20 cellular contexts compared by ENCODE assay signal in genomic region chr1:201266276-201266675, GRCh38. TPM values are rescaled to one million over a fixed set of nuclear protein-coding genes. Genes with fewer than 3 reads are reported as not detected.
"Had no signal": no experiment of that assay in that cellular context is flagged by ENCODE, and none has a peak within 500 bp of the region (broad histone marks: within the 10 kb centered on the region; RNA-seq: fewer than 3 reads in every experiment).

No MANE protein-coding gene starts in this region.

- H3K4me3 ChIP-seq: adrenal gland, transverse colon, vagina had no signal

- FAIRE-seq: islet of Langerhans had no signal

- H3K4me3 Mint-ChIP-seq: activated CD4-positive, alpha-beta memory T cell treated with anti-CD3 and anti-CD28 coated beads for 36 hours; activated T-cell treated with anti-CD3 and anti-CD28 coated beads, Interleukin-2, amount 50 U/mL, for 24 hours; dendritic cell treated with granulocyte-macrophage colony-stimulating factor and Interleukin-4, amounts not matched to agents 40 ng/mL and 50 ng/mL, for 4 days; naive thymus-derived CD4-positive, alpha-beta T cell had no signal

- H3K36me3 Mint-ChIP-seq: activated CD4-positive, alpha-beta memory T cell treated with anti-CD3 and anti-CD28 coated beads for 36 hours had no signal

- H3K4me1 ChIP-seq: adrenal gland had no signal

- H3K36me3 ChIP-seq: adrenal gland, transverse colon, vagina, WERI-Rb-1 had no signal

- H3K9me3 Mint-ChIP-seq: activated CD4-positive, alpha-beta memory T cell treated with anti-CD3 and anti-CD28 coated beads for 36 hours; activated T-cell treated with anti-CD3 and anti-CD28 coated beads, Interleukin-2, amount 50 U/mL, for 24 hours; dendritic cell treated with granulocyte-macrophage colony-stimulating factor and Interleukin-4, amounts not matched to agents 40 ng/mL and 50 ng/mL, for 4 days; naive thymus-derived CD4-positive, alpha-beta T cell had no signal

- ATAC-seq: left lobe of liver; naive thymus-derived CD4-positive, alpha-beta T cell had no signal

- DNase-seq: activated effector memory CD4-positive, alpha-beta T cell treated with Interleukin-2 at 50 U/mL for 16 hours; activated naive CD4-positive, alpha-beta T cell treated with anti-CD3 and anti-CD28 coated beads, Interleukin-2, amount 50 U/mL, for 16 hours; activated T-cell treated with anti-CD3 and anti-CD28 coated beads, Interleukin-2, amount 50 U/mL, for 24 hours; central memory CD4-positive, alpha-beta T cell; effector memory CD4-positive, alpha-beta T cell; naive thymus-derived CD4-positive, alpha-beta T cell; retina; stimulated activated CD4-positive, alpha-beta T cell treated with anti-CD3 and anti-CD28 coated beads, Interleukin-4, amount 100 ng/mL, for 24 hours; stimulated activated naive CD4-positive, alpha-beta T cell treated with Interleukin-2 at 50 U/mL for 16 hours; substantia nigra; transverse colon had no signal

- H3K27ac ChIP-seq: adrenal gland, transverse colon, WERI-Rb-1 had no signal

- H3K27me3 ChIP-seq: transverse colon, vagina had no signal

- H3K27ac Mint-ChIP-seq: activated CD4-positive, alpha-beta memory T cell treated with anti-CD3 and anti-CD28 coated beads for 36 hours; activated T-cell treated with anti-CD3 and anti-CD28 coated beads, Interleukin-2, amount 50 U/mL, for 24 hours; dendritic cell treated with granulocyte-macrophage colony-stimulating factor and Interleukin-4, amounts not matched to agents 40 ng/mL and 50 ng/mL, for 4 days; naive thymus-derived CD4-positive, alpha-beta T cell had no signal

- H3K9me3 ChIP-seq: adrenal gland, transverse colon, vagina had no signal

RNA-seq across cellular contexts. Expression of gene PKP1, which starts 17.0 kb away (rescaled TPM):
- total RNA-seq: activated CD4-positive, alpha-beta memory T cell treated with anti-CD3 and anti-CD28 coated beads for 36 hours; mononuclear cell; naive thymus-derived CD4-positive, alpha-beta T cell; T-helper 1 cell treated with Interleukin-12 subunit alpha and Interleukin-12 subunit beta and Interleukin-4 antibody, amounts not matched to agents 30 ng/mL and 1 ng/mL, for 36 hours had no signal
- polyA plus RNA-seq: naive thymus-derived CD4-positive, alpha-beta T cell had no signal
